Comparison of ENCODE assay signal across 19 cellular contexts in genomic region chr6:137881522-137881886, GRCh38. TPM values are rescaled to one million over a fixed set of nuclear protein-coding genes. Genes with fewer than 3 reads are reported as not detected.
DNase-seq lines count a peak whose midpoint lies in the region; ATAC-seq and TF ChIP-seq lines count a peak whose summit lies in the region.
"Had no signal": no experiment of that assay in that cellular context is flagged by ENCODE, and none has a peak within 500 bp of the region (broad histone marks: within the 10 kb centered on the region; RNA-seq: fewer than 3 reads in every experiment).

No MANE protein-coding gene starts in this region.

- peak overlapping the region; percentile 32 for H3K4me3 Mint-ChIP-seq in activated CD4-positive, alpha-beta T cell treated with anti-CD3 and anti-CD28 coated beads for 36 hours
- H3K4me3 Mint-ChIP-seq in activated naive CD8-positive, alpha-beta T cell = peak overlapping the region; percentile 30
- H3K4me3 Mint-ChIP-seq in natural killer cell treated with Interleukin-12 subunit alpha and Interleukin-12 subunit beta and Interleukin-15 and Interleukin-18, amount 100 ng/mL, for 72 hours = no peak overlapping the region
- H3K4me3 Mint-ChIP-seq: nephron progenitor cell had no signal

- intact Hi-C loops in activated CD4-positive, alpha-beta T cell treated with anti-CD3 and anti-CD28 coated beads for 36 hours (cut with DNase I, micrococcal nuclease) = no loop called here

- peak overlapping the region; percentile 36; the same call in 1 of the 2 replicates for H3K27ac ChIP-seq in KMS-11
- H3K27ac ChIP-seq: 22Rv1, right lobe of liver had no signal

- peaks cover 36% of the 10 kb centered on the region for H3K79me2 ChIP-seq in KMS-11 (ENCODE audit: insufficient read depth, low read depth)

- H3K4me3 ChIP-seq in KMS-11 (IDR thresholded peaks at IDR 0.05; ENCODE audit: insufficient read depth, low read depth, low read length) = no peak overlapping the region
- H3K4me3 ChIP-seq: esophagus muscularis mucosa, heart right ventricle, right lobe of liver had no signal

- peaks cover 40% of the 10 kb centered on the region; the same call in 1 of the 2 replicates for H3K36me3 ChIP-seq in KMS-11 (ENCODE audit: insufficient read depth)

- peaks cover 91% of the 10 kb centered on the region for H3K36me3 Mint-ChIP-seq in activated CD4-positive, alpha-beta T cell treated with anti-CD3 and anti-CD28 coated beads for 36 hours (ENCODE audit: low read depth)
- H3K36me3 Mint-ChIP-seq in activated naive CD8-positive, alpha-beta T cell = peaks cover 23% of the 10 kb centered on the region
- H3K36me3 Mint-ChIP-seq in natural killer cell treated with Interleukin-12 subunit alpha and Interleukin-12 subunit beta and Interleukin-15 and Interleukin-18, amount 100 ng/mL, for 72 hours = peaks cover 38% of the 10 kb centered on the region

- CTCF ChIA-PET in activated CD4-positive, alpha-beta T cell treated with anti-CD3 and anti-CD28 coated beads for 36 hours (lab: Charles Lee) = interaction anchor here (0.6 to 3.0 kb wide), 12 partner anchors 8 to 177 kb away, joined by 3 to 15 read pairs (median 6); partner anchors contain the start of gene TNFAIP3

- no peaks in the 10 kb centered on the region for H4K20me1 ChIP-seq in KMS-11 (ENCODE audit: insufficient read depth)

- peak overlapping the region; percentile 24; the same call in 1 of the 2 replicates for H3K4me2 ChIP-seq in KMS-11

- H3K27ac Mint-ChIP-seq in activated CD4-positive, alpha-beta T cell treated with anti-CD3 and anti-CD28 coated beads for 36 hours = peak overlapping the region; percentile 60
- peak overlapping the region; percentile 89 for H3K27ac Mint-ChIP-seq in activated naive CD8-positive, alpha-beta T cell
- peak overlapping the region; percentile 78 to 97 for H3K27ac Mint-ChIP-seq in natural killer cell treated with Interleukin-12 subunit alpha and Interleukin-12 subunit beta and Interleukin-15 and Interleukin-18, amount 100 ng/mL, for 72 hours
- H3K27ac Mint-ChIP-seq: nephron progenitor cell had no signal

- no peak for DNase-seq in activated CD4-positive, alpha-beta T cell treated with anti-CD3 and anti-CD28 coated beads for 36 hours
- no peak for DNase-seq in activated CD4-positive, alpha-beta T cell treated with anti-CD3 and anti-CD28 coated beads, Interleukin-2, amount 50 U/mL, for 4 hours
- DNase-seq in natural killer cell treated with Interleukin-12 subunit alpha and Interleukin-12 subunit beta and Interleukin-15 and Interleukin-18, amount 100 ng/mL, for 72 hours (ENCODE audit: low spot score) = no peak
- DNase-seq: activated CD4-positive, CD25-positive, alpha-beta regulatory T cell treated with anti-CD3 and anti-CD28 coated beads, Interleukin-2, amount 50 U/mL, for 72 hours; amniotic stem cell; H7; heart right ventricle; NCI-H2029; NCI-H82; nephron progenitor cell; right lobe of liver; stimulated activated CD4-positive, alpha-beta T cell treated with anti-CD3 and anti-CD28 coated beads, Interleukin-4, amount 100 ng/mL, for 24 hours had no signal

- POLR2A ChIA-PET in activated CD4-positive, alpha-beta T cell treated with anti-CD3 and anti-CD28 coated beads for 36 hours (lab: Charles Lee) = interaction anchor here (0.9 to 2.0 kb wide), 7 partner anchors 9 to 68 kb away, joined by 3 to 8 read pairs (median 4); no protein-coding TSS in a partner anchor

- H3K9me3 Mint-ChIP-seq in activated CD4-positive, alpha-beta T cell treated with anti-CD3 and anti-CD28 coated beads for 36 hours (ENCODE audit: low read depth) = peaks cover 5% of the 10 kb centered on the region
- no peaks in the 10 kb centered on the region for H3K9me3 Mint-ChIP-seq in activated naive CD8-positive, alpha-beta T cell (ENCODE audit: low read depth)
- peaks cover 4% of the 10 kb centered on the region for H3K9me3 Mint-ChIP-seq in natural killer cell treated with Interleukin-12 subunit alpha and Interleukin-12 subunit beta and Interleukin-15 and Interleukin-18, amount 100 ng/mL, for 72 hours

- TF ChIP-seq CTCF in KMS-11 (conservative IDR thresholded peaks at IDR 0.05; ENCODE audit: low read depth, low read length) = no peak

- no peak for ATAC-seq in activated CD4-positive, alpha-beta T cell treated with anti-CD3 and anti-CD28 coated beads for 36 hours
- ATAC-seq in natural killer cell treated with Interleukin-12 subunit alpha and Interleukin-12 subunit beta and Interleukin-15 and Interleukin-18, amount 100 ng/mL, for 72 hours = no peak
- ATAC-seq in HG03095 (IDR thresholded peaks at IDR 0.05; ENCODE audit: unreplicated experiment) (no peak), GM19395 (IDR thresholded peaks at IDR 0.05; ENCODE audit: unreplicated experiment) (no peak), HG02981 (IDR thresholded peaks at IDR 0.05; ENCODE audit: unreplicated experiment) (no peak)
- ATAC-seq: heart right ventricle had no signal

- no peaks in the 10 kb centered on the region for H3K27me3 ChIP-seq in KMS-11 (ENCODE audit: insufficient read depth, low read depth)
- H3K27me3 ChIP-seq: esophagus muscularis mucosa, heart right ventricle, right lobe of liver had no signal

- H3K4me1 Mint-ChIP-seq in activated CD4-positive, alpha-beta T cell treated with anti-CD3 and anti-CD28 coated beads for 36 hours = peaks cover 73% of the 10 kb centered on the region
- peaks cover 82% of the 10 kb centered on the region for H3K4me1 Mint-ChIP-seq in activated naive CD8-positive, alpha-beta T cell (ENCODE audit: low read depth)
- H3K4me1 Mint-ChIP-seq in natural killer cell treated with Interleukin-12 subunit alpha and Interleukin-12 subunit beta and Interleukin-15 and Interleukin-18, amount 100 ng/mL, for 72 hours (ENCODE audit: low read depth in 2 of 2) = peaks cover 48 to 57% of the 10 kb centered on the region in 2 donors

- H2AFZ ChIP-seq in KMS-11 (ENCODE audit: low read depth) = no peak overlapping the region

- H3K27me3 Mint-ChIP-seq in activated CD4-positive, alpha-beta T cell treated with anti-CD3 and anti-CD28 coated beads for 36 hours = no peaks in the 10 kb centered on the region
- H3K27me3 Mint-ChIP-seq in activated naive CD8-positive, alpha-beta T cell = no peaks in the 10 kb centered on the region
- H3K27me3 Mint-ChIP-seq in natural killer cell treated with Interleukin-12 subunit alpha and Interleukin-12 subunit beta and Interleukin-15 and Interleukin-18, amount 100 ng/mL, for 72 hours = no peaks in the 10 kb centered on the region

- H3K9ac ChIP-seq in KMS-11 = no peak overlapping the region

- H3K4me1 ChIP-seq in KMS-11 (ENCODE audit: low read depth, poor library complexity, severe bottlenecking) = peaks cover 70% of the 10 kb centered on the region
- H3K4me1 ChIP-seq: right lobe of liver had no signal

RNA-seq across cellular contexts. Expression of gene TNFAIP3, which starts 14.4 kb away (rescaled TPM):
- total RNA-seq in activated CD4-positive, alpha-beta T cell treated with anti-CD3 and anti-CD28 coated beads for 36 hours = 100 to 1,000 TPM; 284 to 371 TPM
- total RNA-seq in natural killer cell treated with Interleukin-12 subunit alpha and Interleukin-12 subunit beta and Interleukin-15 and Interleukin-18, amount 100 ng/mL, for 72 hours = 100 to 1,000 TPM; 121 to 244 TPM
